In genomic region chr3:169772951-169773816, GRCh38 we compare ENCODE assay signal across 1 cellular context.
TF ChIP-seq lines count a peak whose summit lies in the region.

Gene MYNN, plus strand, starts transcription at chr3:169773396. Its CDS starts 900 bp downstream, at chr3:169774296.

TF ChIP-seq in K562, 482 proteins besides CTCF, POLR2A, EP300 and RAD21 (continued from another document and continues in another):
- TF ChIP-seq TSHZ1 (CRISPR knock-in tag; IDR thresholded peaks at IDR 0.05) = no peak
- no peak for TF ChIP-seq PRDM10 (IDR thresholded peaks at IDR 0.05; ENCODE audit: partially characterized antibody)
- TF ChIP-seq NEUROD1 (IDR thresholded peaks at IDR 0.05; ENCODE audit: borderline replicate concordance, low read depth, low read length, partially characterized antibody) = peak; percentile 31
- no peak for TF ChIP-seq CREBBP (IDR thresholded peaks at IDR 0.05; ENCODE audit: low read depth, low read length)
- peak; percentile 64; the same call in 1 of the 2 replicates for TF ChIP-seq FOXP4 (CRISPR knock-in tag; IDR thresholded peaks at IDR 0.05; ENCODE audit: borderline replicate concordance)
- TF ChIP-seq U2AF2 (optimal IDR thresholded peaks at IDR 0.05; ENCODE audit: low read depth, low read length) = no peak
- no peak for TF ChIP-seq ARNT (IDR thresholded peaks at IDR 0.05)
- TF ChIP-seq PRMT5 (CRISPR knock-in tag; IDR thresholded peaks at IDR 0.05) = no peak
- 0 out of 2 replicates have a peak, but pooled peaks have one; percentile 49 for TF ChIP-seq ZBED1 (IDR thresholded peaks at IDR 0.05)
- 0 out of 2 replicates have a peak, but pooled peaks have one; percentile 49 for TF ChIP-seq NR1H2 (CRISPR knock-in tag; IDR thresholded peaks at IDR 0.05)
- no peak for TF ChIP-seq RBM14 (IDR thresholded peaks at IDR 0.05; ENCODE audit: borderline replicate concordance, insufficient read depth, low read depth, low read length)
- TF ChIP-seq PHB (CRISPR knock-in tag; IDR thresholded peaks at IDR 0.05) = no peak
- peak; percentile 90 for TF ChIP-seq TAF1 (IDR thresholded peaks at IDR 0.05; ENCODE audit: control insufficient read depth, extremely low read depth, insufficient read depth, low read length, severe bottlenecking)
- no peak for TF ChIP-seq IRF1 (CRISPR knock-in tag; IDR thresholded peaks at IDR 0.05; ENCODE audit: borderline replicate concordance)
- no peak for TF ChIP-seq MCM7 (IDR thresholded peaks at IDR 0.05)
- TF ChIP-seq NCOA2 (IDR thresholded peaks at IDR 0.05; ENCODE audit: partially characterized antibody in 2 of 2) = no peak
- no peak for TF ChIP-seq MXD1 (CRISPR knock-in tag; IDR thresholded peaks at IDR 0.05; ENCODE audit: borderline replicate concordance, poor library complexity, severe bottlenecking)
- TF ChIP-seq CREM (IDR thresholded peaks at IDR 0.05; ENCODE audit: low read depth) = peak; percentile 97
- TF ChIP-seq ZNF143 (CRISPR knock-in tag; IDR thresholded peaks at IDR 0.05) = no peak
- no peak for TF ChIP-seq ID3 (CRISPR knock-in tag; IDR thresholded peaks at IDR 0.05)
- no peak; the same call in 1 of the 2 replicates for TF ChIP-seq ID3 (tag; IDR thresholded peaks at IDR 0.05)
- TF ChIP-seq DMBX1 (CRISPR knock-in tag; IDR thresholded peaks at IDR 0.05; ENCODE audit: borderline replicate concordance) = no peak
- TF ChIP-seq HNRNPUL1 (IDR thresholded peaks at IDR 0.05; ENCODE audit: low read length) = no peak
- TF ChIP-seq ZFPM2 (CRISPR knock-in tag; IDR thresholded peaks at IDR 0.05) = no peak
- peak; percentile 37; the same call in 1 of the 2 replicates for TF ChIP-seq ZNF766 (CRISPR knock-in tag; conservative IDR thresholded peaks at IDR 0.05)
- peak; percentile 69 for TF ChIP-seq FIP1L1 (IDR thresholded peaks at IDR 0.05; ENCODE audit: low read depth, low read length, poor library complexity, severe bottlenecking)
- TF ChIP-seq UBTF (IDR thresholded peaks at IDR 0.05; ENCODE audit: borderline replicate concordance in 1 of 2, low read depth in 2 of 2, low read length in 2 of 2) = peak; percentile 53 to 75; a peak in 3 of 4 replicates
- TF ChIP-seq PURB (CRISPR knock-in tag; IDR thresholded peaks at IDR 0.05; ENCODE audit: low read depth) = no peak
- TF ChIP-seq SOX6 (IDR thresholded peaks at IDR 0.05) = peak; percentile 25; the same call in 1 of the 2 replicates
- TF ChIP-seq SMAD1 (IDR thresholded peaks at IDR 0.05; ENCODE audit: low read depth, low read length, partially characterized antibody) = peak; percentile 70
- peak; percentile 98 for TF ChIP-seq POLR2G (IDR thresholded peaks at IDR 0.05; ENCODE audit: low read depth, low read length)
- TF ChIP-seq ZBTB26 (CRISPR knock-in tag; IDR thresholded peaks at IDR 0.05) = no peak
- TF ChIP-seq BCL6 (CRISPR knock-in tag; IDR thresholded peaks at IDR 0.05) = no peak
- no peak for TF ChIP-seq RBM39 (optimal IDR thresholded peaks at IDR 0.05; ENCODE audit: low read depth, low read length)
- TF ChIP-seq ATF1 (CRISPR knock-in tag; IDR thresholded peaks at IDR 0.05) = peak; percentile 43; the same call in 1 of the 2 replicates
- peak; percentile 97 for TF ChIP-seq ATF1 (tag; IDR thresholded peaks at IDR 0.05)
- no peak for TF ChIP-seq HDAC3 (IDR thresholded peaks at IDR 0.05; ENCODE audit: borderline replicate concordance, partially characterized antibody)
- no peak for TF ChIP-seq BMI1 (IDR thresholded peaks at IDR 0.05; ENCODE audit: low read length)
- peak; percentile 83 to 84 for TF ChIP-seq MAZ (CRISPR knock-in tag; conservative IDR thresholded peaks at IDR 0.05 in 1 of 2, IDR thresholded peaks at IDR 0.05 in 1 of 2)
- no peak for TF ChIP-seq PTTG1 (tag; IDR thresholded peaks at IDR 0.05; ENCODE audit: low read depth)
- peak; percentile 53; the same call in 1 of the 2 replicates for TF ChIP-seq CTBP1 (IDR thresholded peaks at IDR 0.05; ENCODE audit: borderline replicate concordance)
- no peak for TF ChIP-seq COPS2 (conservative IDR thresholded peaks at IDR 0.05)
- TF ChIP-seq SETDB1 (IDR thresholded peaks at IDR 0.05; ENCODE audit: low read length) = no peak
- TF ChIP-seq RBM34 (IDR thresholded peaks at IDR 0.05; ENCODE audit: borderline replicate concordance, insufficient read depth, low read length) = no peak
- no peak for TF ChIP-seq TBL1XR1 (IDR thresholded peaks at IDR 0.05; ENCODE audit: low read length in 2 of 2)
- peak; percentile 63; the same call in 1 of the 2 replicates for TF ChIP-seq SMARCA5 (IDR thresholded peaks at IDR 0.05)
- TF ChIP-seq TOE1 (IDR thresholded peaks at IDR 0.05; ENCODE audit: borderline replicate concordance) = 0 out of 2 replicates have a peak, but pooled peaks have one; percentile 40
- TF ChIP-seq TOE1 (CRISPR knock-in tag; IDR thresholded peaks at IDR 0.05; ENCODE audit: borderline replicate concordance, low read depth) = no peak
- no peak for TF ChIP-seq NR2F6 (CRISPR knock-in tag; IDR thresholded peaks at IDR 0.05)
- TF ChIP-seq MYBL2 (IDR thresholded peaks at IDR 0.05; ENCODE audit: low read depth) = no peak
- TF ChIP-seq MYBL2 (CRISPR knock-in tag; IDR thresholded peaks at IDR 0.05; ENCODE audit: borderline replicate concordance) = no peak
- TF ChIP-seq CHD2 (IDR thresholded peaks at IDR 0.05; ENCODE audit: low read depth, low read length) = peak; percentile 46; the same call in 1 of the 2 replicates
- no peak for TF ChIP-seq MBD1 (CRISPR knock-in tag; IDR thresholded peaks at IDR 0.05)
- no peak; the same call in 1 of the 2 replicates for TF ChIP-seq CAMTA2 (CRISPR knock-in tag; conservative IDR thresholded peaks at IDR 0.05)
- peak; percentile 77 for TF ChIP-seq CEBPB (tag; IDR thresholded peaks at IDR 0.05)
- TF ChIP-seq SAP30 (IDR thresholded peaks at IDR 0.05; ENCODE audit: borderline replicate concordance, insufficient read depth, low read depth, low read length, poor library complexity, severe bottlenecking) = peak; percentile 70
